Comparison of ENCODE assay signal across 10 cellular contexts in genomic region chr7:116776610-116777289, GRCh38.
DNase-seq lines count a peak whose midpoint lies in the region; ATAC-seq, FAIRE-seq and TF ChIP-seq lines count a peak whose summit lies in the region.
"Had no signal": no experiment of that assay in that cellular context is flagged by ENCODE, and none has a peak within 500 bp of the region (broad histone marks: within the 10 kb centered on the region; RNA-seq: fewer than 3 reads in every experiment).

No MANE protein-coding gene starts in this region.

- CTCF ChIA-PET in activated CD4-positive, alpha-beta memory T cell treated with anti-CD3 and anti-CD28 coated beads for 36 hours (lab: Charles Lee) = interaction anchor here (1.2 to 2.2 kb wide), 2 partner anchors 10 to 186 kb away, joined by 4 to 7 read pairs; no protein-coding TSS in a partner anchor

- no peak overlapping the region for H3K4me3 Mint-ChIP-seq in activated CD4-positive, alpha-beta memory T cell treated with anti-CD3 and anti-CD28 coated beads for 36 hours
- H3K4me3 Mint-ChIP-seq: central memory CD8-positive, alpha-beta T cell had no signal

- H3F3A ChIP-seq in smooth muscle cell (ENCODE audit: low read depth) = peaks cover 3% of the 10 kb centered on the region

- FAIRE-seq in GM12892 (lab: Jason Lieb, UNC) = no peak

- H3K79me2 ChIP-seq in smooth muscle cell (ENCODE audit: low read depth) = no peaks in the 10 kb centered on the region

- TF ChIP-seq CTCF in smooth muscle cell (IDR thresholded peaks at IDR 0.05; ENCODE audit: borderline replicate concordance, insufficient read depth, poor library complexity, severe bottlenecking) = no peak

- POLR2A ChIA-PET in activated CD4-positive, alpha-beta memory T cell treated with anti-CD3 and anti-CD28 coated beads for 36 hours (lab: Charles Lee) = no interaction called here

- ATAC-seq in HG03378 (IDR thresholded peaks at IDR 0.05; ENCODE audit: unreplicated experiment) = peak; percentile 88

- DNase-seq in NCI-H1105 treated with DMSO at 0.1 percent for 48 hours (lab: John Stamatoyannopoulos, UW) (peak; percentile 44), NCI-H1105 (lab: John Stamatoyannopoulos, UW) (no peak), dermis blood vessel endothelial cell (peak; percentile 66), smooth muscle cell (lab: John Stamatoyannopoulos, UW; ENCODE audit: unreplicated experiment) (no peak), GM12892 (ENCODE audit: insufficient read length) (no peak), NOMO-1 treated with dmso at 0.1 percent for 144 hours (lab: John Stamatoyannopoulos, UW; ENCODE audit: unreplicated experiment) (no peak)
- DNase-seq in activated CD4-positive, alpha-beta memory T cell treated with anti-CD3 and anti-CD28 coated beads for 36 hours = no peak

- no peaks in the 10 kb centered on the region for H3K27me3 ChIP-seq in smooth muscle cell (ENCODE audit: low read depth)

- H3K27ac Mint-ChIP-seq in activated CD4-positive, alpha-beta memory T cell treated with anti-CD3 and anti-CD28 coated beads for 36 hours = no peak overlapping the region

- no peak overlapping the region for H2AFZ ChIP-seq in smooth muscle cell (ENCODE audit: low read depth)

- TF ChIP-seq POLR2A in GM12892 (IDR thresholded peaks at IDR 0.05; ENCODE audit: low read depth, low read length) = no peak

- H3K36me3 Mint-ChIP-seq in activated CD4-positive, alpha-beta memory T cell treated with anti-CD3 and anti-CD28 coated beads for 36 hours = no peaks in the 10 kb centered on the region

- no peak overlapping the region for H3K9ac ChIP-seq in smooth muscle cell (ENCODE audit: low read depth)

- peaks cover 23% of the 10 kb centered on the region for H3K27me3 Mint-ChIP-seq in activated CD4-positive, alpha-beta memory T cell treated with anti-CD3 and anti-CD28 coated beads for 36 hours

- 82% methylated on average over 3 of the region's 3 CpGs for WGBS in smooth muscle cell (ENCODE audit: low lambda C conversion rate)

- no peak overlapping the region for H3K4me3 ChIP-seq in smooth muscle cell
- H3K4me3 ChIP-seq: skin epidermis had no signal

- H3K36me3 ChIP-seq in smooth muscle cell (ENCODE audit: low read depth) = no peaks in the 10 kb centered on the region

- peaks cover 16% of the 10 kb centered on the region for H3K4me1 ChIP-seq in smooth muscle cell (ENCODE audit: low read depth)

- peaks cover 11% of the 10 kb centered on the region for H3K4me1 Mint-ChIP-seq in activated CD4-positive, alpha-beta memory T cell treated with anti-CD3 and anti-CD28 coated beads for 36 hours (ENCODE audit: low read depth)
- H3K4me1 Mint-ChIP-seq: central memory CD8-positive, alpha-beta T cell had no signal

- peak overlapping the region; percentile 41 for H3K27ac ChIP-seq in smooth muscle cell (ENCODE audit: low read depth)

- intact Hi-C loops in activated CD4-positive, alpha-beta memory T cell treated with anti-CD3 and anti-CD28 coated beads for 36 hours (cut with micrococcal nuclease) = no loop called here

- no peaks in the 10 kb centered on the region for H4K20me1 ChIP-seq in smooth muscle cell (ENCODE audit: low read depth)

- H3K9me3 ChIP-seq in smooth muscle cell (replicated peaks; ENCODE audit: low read depth) = no peaks in the 10 kb centered on the region

- no peaks in the 10 kb centered on the region for H3K9me3 Mint-ChIP-seq in activated CD4-positive, alpha-beta memory T cell treated with anti-CD3 and anti-CD28 coated beads for 36 hours
- H3K9me3 Mint-ChIP-seq: central memory CD8-positive, alpha-beta T cell had no signal

- peak overlapping the region; percentile 10 for H3K4me2 ChIP-seq in smooth muscle cell

Comparison
In these comparisons a context has a peak if more than half of its experiments do, and no peak if none do; other contexts are left out.
1. DNase-seq: peak in NCI-H1105 treated with DMSO at 0.1 percent for 48 hours (single experiment) and dermis blood vessel endothelial cell (single experiment); none in NCI-H1105 (single experiment), smooth muscle cell (single experiment), GM12892 (single experiment), activated CD4-positive, alpha-beta memory T cell treated with anti-CD3 and anti-CD28 coated beads for 36 hours (single experiment) and NOMO-1 treated with dmso at 0.1 percent for 144 hours (single experiment).